ENCODE assay signal across 1 cellular context in the genomic region with DNA sequence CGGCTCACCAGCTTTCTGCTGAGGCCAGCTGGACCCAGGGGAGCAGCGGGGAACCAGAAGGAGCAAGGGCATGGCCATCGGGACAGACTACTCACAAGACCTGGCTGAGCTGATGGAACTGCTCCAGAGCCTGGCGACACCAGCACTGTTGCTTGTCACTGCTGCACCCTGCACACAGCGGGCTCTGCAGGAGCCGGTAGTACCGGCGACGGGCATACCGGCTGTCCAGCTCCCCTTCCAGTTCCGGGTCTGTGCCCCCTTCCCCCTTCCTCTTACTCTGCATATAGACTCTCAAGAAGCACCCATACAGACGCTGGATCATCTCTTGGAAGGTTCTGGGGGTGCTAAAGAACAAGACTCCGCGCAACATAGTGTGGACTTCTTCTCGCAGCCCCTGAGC.
TF ChIP-seq lines count a peak whose summit lies in the region.

No MANE protein-coding gene starts in this region.

TF ChIP-seq in HCT116, 20 proteins besides CTCF, POLR2A, EP300 and RAD21 (continued from another document):
- TF ChIP-seq, protein P1, sequence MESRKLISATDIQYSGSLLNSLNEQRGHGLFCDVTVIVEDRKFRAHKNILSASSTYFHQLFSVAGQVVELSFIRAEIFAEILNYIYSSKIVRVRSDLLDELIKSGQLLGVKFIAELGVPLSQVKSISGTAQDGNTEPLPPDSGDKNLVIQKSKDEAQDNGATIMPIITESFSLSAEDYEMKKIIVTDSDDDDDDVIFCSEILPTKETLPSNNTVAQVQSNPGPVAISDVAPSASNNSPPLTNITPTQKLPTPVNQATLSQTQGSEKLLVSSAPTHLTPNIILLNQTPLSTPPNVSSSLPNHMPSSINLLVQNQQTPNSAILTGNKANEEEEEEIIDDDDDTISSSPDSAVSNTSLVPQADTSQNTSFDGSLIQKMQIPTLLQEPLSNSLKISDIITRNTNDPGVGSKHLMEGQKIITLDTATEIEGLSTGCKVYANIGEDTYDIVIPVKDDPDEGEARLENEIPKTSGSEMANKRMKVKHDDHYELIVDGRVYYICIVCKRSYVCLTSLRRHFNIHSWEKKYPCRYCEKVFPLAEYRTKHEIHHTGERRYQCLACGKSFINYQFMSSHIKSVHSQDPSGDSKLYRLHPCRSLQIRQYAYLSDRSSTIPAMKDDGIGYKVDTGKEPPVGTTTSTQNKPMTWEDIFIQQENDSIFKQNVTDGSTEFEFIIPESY (IDR thresholded peaks at IDR 0.05; ENCODE audit: extremely low read depth, insufficient replicate concordance, low read length) = no peak
- TF ChIP-seq POLR2AphosphoS5 (IDR thresholded peaks at IDR 0.05; ENCODE audit: low read depth, low read length) (no peak), ELF1 (IDR thresholded peaks at IDR 0.05; ENCODE audit: borderline replicate concordance, low read depth) (no peak), CEBPB (IDR thresholded peaks at IDR 0.05; ENCODE audit: low read depth) (no peak), SIN3A (IDR thresholded peaks at IDR 0.05; ENCODE audit: low read depth) (no peak)
- TF ChIP-seq, protein P2, sequence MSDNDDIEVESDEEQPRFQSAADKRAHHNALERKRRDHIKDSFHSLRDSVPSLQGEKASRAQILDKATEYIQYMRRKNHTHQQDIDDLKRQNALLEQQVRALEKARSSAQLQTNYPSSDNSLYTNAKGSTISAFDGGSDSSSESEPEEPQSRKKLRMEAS (IDR thresholded peaks at IDR 0.05) = no peak
